Comparison of ENCODE assay signal across 20 cellular contexts in genomic region chr16:55372792-55373488, GRCh38. TPM values are rescaled to one million over a fixed set of nuclear protein-coding genes. Genes with fewer than 3 reads are reported as not detected.
DNase-seq lines count a peak whose midpoint lies in the region; ATAC-seq and TF ChIP-seq lines count a peak whose summit lies in the region.
"Had no signal": no experiment of that assay in that cellular context is flagged by ENCODE, and none has a peak within 500 bp of the region (broad histone marks: within the 10 kb centered on the region; RNA-seq: fewer than 3 reads in every experiment).

No MANE protein-coding gene starts in this region.

- peaks cover 11% of the 10 kb centered on the region for H3K27me3 Mint-ChIP-seq in neural progenitor cell (ENCODE audit: insufficient read depth, low read depth)

- peak overlapping the region; percentile 36 for H3K27ac Mint-ChIP-seq in neural progenitor cell
- H3K27ac Mint-ChIP-seq: CD4-positive, CD25-positive, alpha-beta regulatory T cell had no signal

- peak; percentile 44; the same call in 2 of the 3 replicates for ATAC-seq in SK-N-SH treated with all-trans-retinoic acid at 6 μM for 48 hours
- ATAC-seq in Right ventricle myocardium superior (ENCODE audit: poor library complexity): peak; percentile 59
- ATAC-seq: HepG2, Panc1 had no signal

- H3K36me3 ChIP-seq in neural progenitor cell (no peaks in the 10 kb centered on the region), stomach (no peaks in the 10 kb centered on the region)

- TF ChIP-seq EP300 in stomach (IDR thresholded peaks at IDR 0.05): no peak

- TF ChIP-seq POLR2A in stomach (IDR thresholded peaks at IDR 0.05): no peak

- H3K36me3 Mint-ChIP-seq in neural progenitor cell: no peaks in the 10 kb centered on the region
- H3K36me3 Mint-ChIP-seq: CD4-positive, CD25-positive, alpha-beta regulatory T cell had no signal

- H3K27me3 ChIP-seq in neural progenitor cell: peaks cover 30% of the 10 kb centered on the region
- peaks cover 0 to 43% (median 20%) of the 10 kb centered on the region in 3 donors for H3K27me3 ChIP-seq in stomach

- H3K9ac ChIP-seq in neural progenitor cell: no peak overlapping the region
- H3K9ac ChIP-seq: KMS-11 had no signal

- H3K4me2 ChIP-seq in neural progenitor cell: no peak overlapping the region
- H3K4me2 ChIP-seq: KMS-11 had no signal

- peaks cover 77% of the 10 kb centered on the region for H3K4me1 Mint-ChIP-seq in neural progenitor cell

- 53 to 67% (median 65%) methylated on average over 12 of the region's 12 CpGs for WGBS in stomach, 5 donors

- DNase-seq in AG20443 (ENCODE audit: low spot score): peak; percentile 22
- peak; percentile 45 for DNase-seq in Right ventricle myocardium superior
- DNase-seq in neural progenitor cell (ENCODE audit: low spot score): no peak
- DNase-seq in NCI-H2081 (lab: John Stamatoyannopoulos, UW): no peak
- DNase-seq in MV-4-11 (lab: John Stamatoyannopoulos, UW): no peak
- DNase-seq in stimulated activated CD4-positive, alpha-beta T cell treated with anti-CD3 and anti-CD28 coated beads, Interleukin-4, amount 100 ng/mL, for 24 hours: no peak
- no peak for DNase-seq in stomach
- DNase-seq: CD4-positive, CD25-positive, alpha-beta regulatory T cell; DMS79 treated with DMSO at 0.1 percent for 48 hours; GDM1; NCI-H1092 treated with DMSO at 0.1 percent for 48 hours; NCI-H187; NCI-H2171 treated with DMSO at 0.1 percent for 48 hours; NCI-H510A treated with DMSO at 0.1 percent for 48 hours; SHP77 treated with DMSO at 0.1 percent for 48 hours had no signal

- intact Hi-C loops in Right ventricle myocardium superior (cut with DNase I) (loop anchor here (10.0 kb wide), 1 partner anchor 438 kb away; the partner anchor contains the start of gene IRX5), stomach (cut with DNase I; ENCODE audit: low total_unique reads) (no loop called here)

- no peaks in the 10 kb centered on the region for H3K79me2 ChIP-seq in neural progenitor cell (ENCODE audit: low read depth)

- no peaks in the 10 kb centered on the region for H3K9me3 Mint-ChIP-seq in neural progenitor cell

- H3K27ac ChIP-seq in neural progenitor cell (no peak overlapping the region), stomach (no peak overlapping the region)
- H3K27ac ChIP-seq: KMS-11 had no signal

- H3F3A ChIP-seq in neural progenitor cell (ENCODE audit: low read depth): peaks cover 13% of the 10 kb centered on the region

- no peak overlapping the region for H2AFZ ChIP-seq in neural progenitor cell (replicated peaks)

- TF ChIP-seq CTCF in neural progenitor cell (IDR thresholded peaks at IDR 0.05) (no peak), stomach (IDR thresholded peaks at IDR 0.05) (no peak)

- H3K9me3 ChIP-seq in neural progenitor cell (ENCODE audit: low read depth) (no peaks in the 10 kb centered on the region), stomach (no peaks in the 10 kb centered on the region)

- H3K4me3 ChIP-seq in neural progenitor cell (no peak overlapping the region), stomach (no peak overlapping the region)

- no peaks in the 10 kb centered on the region for H4K20me1 ChIP-seq in neural progenitor cell (ENCODE audit: low read depth)

- H3K4me1 ChIP-seq in neural progenitor cell (peaks cover 9% of the 10 kb centered on the region), stomach (peaks cover 0 to 8% (median 2%) of the 10 kb centered on the region in 4 donors)

- no peak overlapping the region for H3K4me3 Mint-ChIP-seq in neural progenitor cell
- H3K4me3 Mint-ChIP-seq: CD4-positive, CD25-positive, alpha-beta regulatory T cell had no signal

TF ChIP-seq in SK-N-SH treated with all-trans-retinoic acid at 6 μM for 48 hours, 23 proteins besides CTCF, POLR2A, EP300 and RAD21:
- TF ChIP-seq CREB5 (CRISPR knock-in tag; IDR thresholded peaks at IDR 0.05; ENCODE audit: low read depth): peak; percentile 28; the same call in 1 of the 2 replicates
- TF ChIP-seq ZNF8 (CRISPR knock-in tag; IDR thresholded peaks at IDR 0.05): no peak
- 0 out of 2 replicates have a peak, but pooled peaks have one; percentile 58 for TF ChIP-seq TSHZ2 (CRISPR knock-in tag; IDR thresholded peaks at IDR 0.05)
- no peak for TF ChIP-seq ZFP3 (CRISPR knock-in tag; IDR thresholded peaks at IDR 0.05)
- no peak for TF ChIP-seq ZNF70 (CRISPR knock-in tag; IDR thresholded peaks at IDR 0.05)
- no peak for TF ChIP-seq ZFP30 (CRISPR knock-in tag; IDR thresholded peaks at IDR 0.05)
- TF ChIP-seq ZC3H10 (CRISPR knock-in tag; IDR thresholded peaks at IDR 0.05): no peak
- peak; percentile 59 for TF ChIP-seq ISL1 (CRISPR knock-in tag; IDR thresholded peaks at IDR 0.05)
TF ChIP-seq in SK-N-SH treated with all-trans-retinoic acid at 6 μM for 48 hours: peak in this region for 3.

RNA-seq across cellular contexts. Expression of gene IRX6, which starts 48.9 kb away (rescaled TPM):
- total RNA-seq in Right ventricle myocardium superior: 1.4 TPM
- not detected in 2 replicates for total RNA-seq in neural progenitor cell (ENCODE audit: low replicate concordance)
- total RNA-seq in stomach: not detected
- polyA plus RNA-seq in stomach: under 1 TPM in 1 of 3 donors, not detected in 2; 0.10 TPM
- total RNA-seq: CD4-positive, CD25-positive, alpha-beta regulatory T cell; HepG2; MCF 10A had no signal
- polyA plus RNA-seq: CD4-positive, CD25-positive, alpha-beta regulatory T cell; HepG2 had no signal

Comparison
In these comparisons a context has a peak if more than half of its experiments do, and no peak if none do; other contexts are left out.
1. DNase-seq: peak in AG20443 (single experiment) and Right ventricle myocardium superior (single experiment); none in neural progenitor cell (single experiment), NCI-H2081 (0 of 2), MV-4-11 (single experiment), stimulated activated CD4-positive, alpha-beta T cell treated with anti-CD3 and anti-CD28 coated beads, Interleukin-4, amount 100 ng/mL, for 24 hours (single experiment) and stomach (single experiment).